Comparison of ENCODE assay signal across 8 cellular contexts in genomic region chr6:157800420-157801237, GRCh38. TPM values are rescaled to one million over a fixed set of nuclear protein-coding genes. Genes with fewer than 3 reads are reported as not detected.
DNase-seq lines count a peak whose midpoint lies in the region; ATAC-seq and TF ChIP-seq lines count a peak whose summit lies in the region.

No MANE protein-coding gene starts in this region.

- no peaks in the 10 kb centered on the region for H3K36me3 ChIP-seq in stomach

- peak overlapping the region; percentile 83 for H3K27ac Mint-ChIP-seq in activated naive CD4-positive, alpha-beta T cell treated with anti-CD3 and anti-CD28 coated beads, Interleukin-2, amount 50 U/mL, for 24 hours

- no peak overlapping the region for H3K27ac ChIP-seq in stomach

- TF ChIP-seq CTCF in stomach (IDR thresholded peaks at IDR 0.05), result no peak

- H3K27me3 ChIP-seq in stomach, result no peaks in the 10 kb centered on the region

- no peaks in the 10 kb centered on the region for H3K4me1 ChIP-seq in stomach

- H3K4me3 ChIP-seq in stomach, result no peak overlapping the region

- ATAC-seq in GM19351 (IDR thresholded peaks at IDR 0.05; ENCODE audit: unreplicated experiment) (peak; percentile 98), HG03280 (IDR thresholded peaks at IDR 0.05; ENCODE audit: unreplicated experiment) (peak; percentile 91)

- H3K4me3 Mint-ChIP-seq in activated naive CD4-positive, alpha-beta T cell treated with anti-CD3 and anti-CD28 coated beads, Interleukin-2, amount 50 U/mL, for 24 hours, result peak overlapping the region; percentile 16

- no peaks in the 10 kb centered on the region for H3K9me3 ChIP-seq in stomach

- H3K36me3 Mint-ChIP-seq in activated naive CD4-positive, alpha-beta T cell treated with anti-CD3 and anti-CD28 coated beads, Interleukin-2, amount 50 U/mL, for 24 hours, result peaks cover 2% of the 10 kb centered on the region

- H3K4me1 Mint-ChIP-seq in activated naive CD4-positive, alpha-beta T cell treated with anti-CD3 and anti-CD28 coated beads, Interleukin-2, amount 50 U/mL, for 24 hours, result peaks cover 55% of the 10 kb centered on the region

- no peaks in the 10 kb centered on the region for H3K27me3 Mint-ChIP-seq in activated naive CD4-positive, alpha-beta T cell treated with anti-CD3 and anti-CD28 coated beads, Interleukin-2, amount 50 U/mL, for 24 hours

- no peak for TF ChIP-seq POLR2A in stomach (IDR thresholded peaks at IDR 0.05)

- WGBS in stomach, 5 donors, result 64 to 81% (median 76%) methylated on average over 6 of the region's 6 CpGs

- intact Hi-C loops in stomach (cut with DNase I; ENCODE audit: low total_unique reads), result no loop called here

- no peak for TF ChIP-seq EP300 in stomach (IDR thresholded peaks at IDR 0.05)

- DNase-seq in AG08396 (ENCODE audit: low spot score) (peak; percentile 41), NCI-H526 (lab: John Stamatoyannopoulos, UW) (no peak), stomach (no peak), C1 segment of cervical spinal cord (lab: John Stamatoyannopoulos, UW) (no peak), HUDEP-2 (lab: John Stamatoyannopoulos, UW; ENCODE audit: unreplicated experiment in 76 of 76) (no peak)

- H3K9me3 Mint-ChIP-seq in activated naive CD4-positive, alpha-beta T cell treated with anti-CD3 and anti-CD28 coated beads, Interleukin-2, amount 50 U/mL, for 24 hours, result peaks cover 11% of the 10 kb centered on the region

RNA-seq across cellular contexts. Expression of gene SNX9, which starts 22.4 kb away (rescaled TPM):
- total RNA-seq in stomach, result 10 to 100 TPM; 22.9 to 55.3 (median 37.9) TPM
- 10 to 100 TPM; 21.4 to 58.7 (median 39.4) TPM for polyA plus RNA-seq in stomach
